In the genomic region with DNA sequence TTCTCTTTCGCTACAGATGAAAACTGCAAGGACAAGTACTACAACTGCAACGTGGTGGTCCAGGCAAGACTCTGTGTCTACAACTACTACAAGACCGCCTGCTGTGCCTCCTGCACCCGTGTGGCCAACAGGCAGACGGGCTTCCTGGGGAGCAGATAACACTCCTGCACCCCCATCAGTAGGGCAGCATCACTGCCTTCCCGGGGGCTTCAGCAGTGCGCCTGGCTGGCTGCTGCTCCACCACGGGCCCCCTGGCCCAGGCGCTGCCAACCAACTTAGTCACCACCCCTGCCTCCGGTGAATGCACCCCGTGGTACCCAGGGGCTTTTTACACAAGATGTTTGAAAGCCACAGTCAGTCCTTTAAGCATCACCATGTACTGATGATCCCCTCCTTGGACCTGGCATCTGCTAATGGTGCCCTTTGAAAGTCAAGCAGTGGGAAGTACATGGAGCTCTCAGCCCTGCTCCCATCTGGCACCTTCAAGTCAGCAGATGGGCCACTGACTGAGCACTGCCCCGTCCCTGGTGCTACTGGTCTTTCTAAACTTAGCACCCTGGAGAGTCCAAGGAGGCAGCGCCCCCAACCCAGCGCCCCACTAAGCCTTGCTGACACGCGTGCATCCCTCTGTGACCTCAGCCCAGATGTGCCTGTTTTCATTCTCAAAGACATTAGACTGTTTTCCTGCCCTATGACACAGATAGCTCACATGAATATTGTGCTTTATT, we compare ENCODE assay signal across 1 cellular context.
TF ChIP-seq lines count a peak whose summit lies in the region.

No MANE protein-coding gene starts in this region.

TF ChIP-seq in IMR-90, 13 proteins besides CTCF, POLR2A, EP300 and RAD21 (continued from another document):
- TF ChIP-seq, protein P1, sequence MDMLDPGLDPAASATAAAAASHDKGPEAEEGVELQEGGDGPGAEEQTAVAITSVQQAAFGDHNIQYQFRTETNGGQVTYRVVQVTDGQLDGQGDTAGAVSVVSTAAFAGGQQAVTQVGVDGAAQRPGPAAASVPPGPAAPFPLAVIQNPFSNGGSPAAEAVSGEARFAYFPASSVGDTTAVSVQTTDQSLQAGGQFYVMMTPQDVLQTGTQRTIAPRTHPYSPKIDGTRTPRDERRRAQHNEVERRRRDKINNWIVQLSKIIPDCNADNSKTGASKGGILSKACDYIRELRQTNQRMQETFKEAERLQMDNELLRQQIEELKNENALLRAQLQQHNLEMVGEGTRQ (IDR thresholded peaks at IDR 0.05; ENCODE audit: low read depth, low read length), result no peak
- no peak for TF ChIP-seq SMC3 (IDR thresholded peaks at IDR 0.05; ENCODE audit: low read depth, low read length)
- TF ChIP-seq NFE2L2 (IDR thresholded peaks at IDR 0.05; ENCODE audit: low read depth, low read length), result no peak
- no peak for TF ChIP-seq MXI1 (IDR thresholded peaks at IDR 0.05; ENCODE audit: borderline replicate concordance, low read depth, low read length)
- TF ChIP-seq FOS (IDR thresholded peaks at IDR 0.05; ENCODE audit: low read depth, low read length), result no peak
- TF ChIP-seq CHD1 (IDR thresholded peaks at IDR 0.05; ENCODE audit: low read depth, low read length), result no peak
- no peak for TF ChIP-seq MAZ (IDR thresholded peaks at IDR 0.05; ENCODE audit: borderline replicate concordance, low read depth, low read length)
